ENCODE assay signal across 8 cellular contexts in genomic region chr18:3604260-3604625, GRCh38.
DNase-seq lines count a peak whose midpoint lies in the region; ATAC-seq, FAIRE-seq and TF ChIP-seq lines count a peak whose summit lies in the region.

No MANE protein-coding gene starts in this region.

- H2AK5ac ChIP-seq in H1 (ENCODE audit: low read depth, low read length): peak overlapping the region; percentile 78

- peak overlapping the region; percentile 37 for H3K14ac ChIP-seq in H1 (ENCODE audit: insufficient read length)

- no peaks in the 10 kb centered on the region for H3K27me3 ChIP-seq in H1 (replicated peaks in 1 of 4; ENCODE audit: control insufficient read depth in 3 of 4, extremely low read depth in 1 of 4, insufficient read depth in 3 of 4, low read length in 3 of 4)
- H3K27me3 ChIP-seq in spleen (replicated peaks in 1 of 7): no peaks in the 10 kb centered on the region

- H2AFZ ChIP-seq in H1 (ENCODE audit: low read length): no peak overlapping the region

- no peak; a peak in 1 of 6 replicates for ATAC-seq in A549
- peak; percentile 19 for ATAC-seq in GM21360 (IDR thresholded peaks at IDR 0.05; ENCODE audit: unreplicated experiment)
- ATAC-seq in HG03558 (IDR thresholded peaks at IDR 0.05; ENCODE audit: extremely low read depth, unreplicated experiment): peak; percentile 6

- CTCF ChIA-PET in A549 (lab: Yijun Ruan, JAX): interaction anchor here (0.9 to 13.2 kb wide), 7 partner anchors 10 to 151 kb away, joined by 3 to 136 read pairs (median 10); no protein-coding TSS in a partner anchor
- CTCF ChIA-PET in H1 (lab: Charles Lee; ENCODE audit: partially characterized antibody): interaction anchor here (0.9 to 5.6 kb wide), 11 partner anchors 10 to 321 kb away, joined by 3 to 48 read pairs (median 4); no protein-coding TSS in a partner anchor

- TF ChIP-seq RAD21 in A549 (conservative IDR thresholded peaks at IDR 0.05 in 1 of 2, IDR thresholded peaks at IDR 0.05 in 1 of 2): no peak
- TF ChIP-seq RAD21 in H1 (IDR thresholded peaks at IDR 0.05 in 1 of 2, conservative IDR thresholded peaks at IDR 0.05 in 1 of 2; ENCODE audit: low read depth in 2 of 2, low read length in 2 of 2): no peak

- H2BK12ac ChIP-seq in H1 (ENCODE audit: low read depth, low read length): peak overlapping the region; percentile 86; the same call in 1 of the 2 replicates

- TF ChIP-seq EP300 in A549 (IDR thresholded peaks at IDR 0.05) (no peak), H1 (IDR thresholded peaks at IDR 0.05; ENCODE audit: borderline replicate concordance in 1 of 2, low read depth in 2 of 2, low read length in 2 of 2) (no peak)

- DNase-seq in A549 (ENCODE audit: low read depth in 1 of 2, low spot score in 1 of 2) (no peak), H1 (ENCODE audit: low read depth in 1 of 2, low spot score in 2 of 2) (no peak), spleen (no peak), NCI-H1092 (lab: John Stamatoyannopoulos, UW) (no peak), anterior cingulate cortex (lab: John Stamatoyannopoulos, UW) (no peak)
- DNase-seq in stimulated activated CD8-positive, alpha-beta memory T cell treated with anti-CD3 and anti-CD28 coated beads, Interleukin-4, amount 100 ng/mL, for 48 hours: no peak

- peak overlapping the region; percentile 40 for H3K4ac ChIP-seq in H1 (replicated peaks; ENCODE audit: insufficient read length, low read depth, low read length)

- WGBS in A549 (ENCODE audit: missing lambda C conversion rate): 1% methylated on average over 5 of the region's 5 CpGs
- 2% methylated on average over 5 of the region's 5 CpGs; no CpG with 5 or more reads in 1 of the 2 experiments for WGBS in H1 (ENCODE audit: extremely low coverage in 1 of 2, insufficient coverage in 1 of 2, insufficient read length in 1 of 2, insufficient replicate concordance in 2 of 2, low coverage in 1 of 2, low lambda C conversion rate in 2 of 2, missing lambda C conversion rate in 1 of 2), 2 experiments
- 8 to 21% (median 11%) methylated on average over 5 of the region's 5 CpGs for WGBS in spleen, 5 donors

- no peak overlapping the region for H4K8ac ChIP-seq in H1 (ENCODE audit: extremely low read depth, insufficient read depth, low read length)

- H3K56ac ChIP-seq in H1 (replicated peaks; ENCODE audit: insufficient read length, low read depth, low read length): peak overlapping the region; percentile 97

- no peak overlapping the region for H3K23ac ChIP-seq in H1 (ENCODE audit: insufficient read length)

- no peak overlapping the region for H2BK15ac ChIP-seq in H1 (ENCODE audit: low read length)

- H2BK120ac ChIP-seq in H1 (replicated peaks; ENCODE audit: low read depth, low read length): peak overlapping the region; percentile 96

- no peak for FAIRE-seq in A549 (lab: Jason Lieb, UNC)
- FAIRE-seq in H1 (lab: Jason Lieb, UNC): no peak

- TF ChIP-seq POLR2A in A549 (IDR thresholded peaks at IDR 0.05; ENCODE audit: low read length): no peak
- TF ChIP-seq POLR2A in H1 (IDR thresholded peaks at IDR 0.05; ENCODE audit: control extremely low read depth in 1 of 2, low read depth in 2 of 2, low read length in 2 of 2): peak; percentile 4 to 72; a peak in 2 of 3 replicates
- TF ChIP-seq POLR2A in spleen (IDR thresholded peaks at IDR 0.05): no peak

- POLR2A ChIA-PET in A549 (lab: Yijun Ruan, JAX) (interaction anchor here (0.9 to 3.6 kb wide), 15 partner anchors 10 to 343 kb away, joined by 3 to 101 read pairs (median 15); no protein-coding TSS in a partner anchor), H1 (lab: Charles Lee; ENCODE audit: partially characterized antibody) (interaction anchor here (0.8 to 4.0 kb wide), 38 partner anchors 8 to 357 kb away, joined by 3 to 68 read pairs (median 10); partner anchors contain the start of gene MYL12A)

- H4K5ac ChIP-seq in H1 (ENCODE audit: insufficient read length, low read depth, low read length): peak overlapping the region; percentile 90

- H3K79me2 ChIP-seq in H1 (ENCODE audit: control insufficient read depth in 1 of 2, insufficient read depth in 2 of 2, low read length in 2 of 2): peaks cover 4 to 39% of the 10 kb centered on the region in 2 experiments; a peak in 3 of 4 replicates

- H4K91ac ChIP-seq in H1 (replicated peaks; ENCODE audit: insufficient read length, low read length): peak overlapping the region; percentile 94

- peaks cover 0 to 31% (median 8%) of the 10 kb centered on the region in 4 experiments; a peak in 4 of 8 replicates for H3K36me3 ChIP-seq in H1 (ENCODE audit: control insufficient read depth in 2 of 4, insufficient read depth in 4 of 4, low read length in 3 of 4)
- peaks cover 0 to 2% (median 0%) of the 10 kb centered on the region in 6 donors for H3K36me3 ChIP-seq in spleen

- H3K18ac ChIP-seq in H1 (ENCODE audit: extremely low read depth, low read length): peak overlapping the region; percentile 98

- no peaks in the 10 kb centered on the region for H3K9me3 ChIP-seq in A549
- no peaks in the 10 kb centered on the region for H3K9me3 ChIP-seq in H1 (ENCODE audit: insufficient read depth in 2 of 2, low read depth in 1 of 2, low read length in 1 of 2)
- H3K9me3 ChIP-seq in spleen: no peaks in the 10 kb centered on the region

- peak overlapping the region; percentile 90 for H3K4me2 ChIP-seq in A549
- peak overlapping the region; percentile 67 to 88 for H3K4me2 ChIP-seq in H1 (ENCODE audit: insufficient read depth in 1 of 2, low read depth in 2 of 2, low read length in 2 of 2)

- no peak for TF ChIP-seq CTCF in A549 (IDR thresholded peaks at IDR 0.05)
- no peak for TF ChIP-seq CTCF in H1 (IDR thresholded peaks at IDR 0.05; ENCODE audit: control extremely low read depth in 1 of 3, insufficient read depth in 1 of 3, low read depth in 1 of 3, low read length in 3 of 3)
- TF ChIP-seq CTCF in spleen (IDR thresholded peaks at IDR 0.05 in 8 of 11, conservative IDR thresholded peaks at IDR 0.05 in 3 of 11): no peak

- H3K4me1 ChIP-seq in A549 (peaks cover 61% of the 10 kb centered on the region), H1 (replicated peaks in 1 of 4; ENCODE audit: control insufficient read depth in 3 of 4, insufficient read depth in 4 of 4, low read length in 3 of 4) (peaks cover 5 to 15% (median 11%) of the 10 kb centered on the region in 4 experiments; a peak in 5 of 7 replicates), spleen (peaks cover 31 to 63% (median 51%) of the 10 kb centered on the region in 6 donors)

- H4K20me1 ChIP-seq in H1 (replicated peaks in 1 of 2; ENCODE audit: control insufficient read depth in 1 of 2, insufficient read depth in 2 of 2, low read length in 2 of 2): no peaks in the 10 kb centered on the region

- H3K23me2 ChIP-seq in H1 (ENCODE audit: low read depth, low read length): peaks cover 22% of the 10 kb centered on the region

- intact Hi-C loops in spleen (cut with DNase I; ENCODE audit: low total_unique reads): loop anchor here (10.0 kb wide), 1 partner anchor 61 kb away; no protein-coding TSS in a partner anchor

- H3K9ac ChIP-seq in H1 (replicated peaks in 1 of 4; ENCODE audit: extremely low read depth in 1 of 4, low read depth in 3 of 4, low read length in 3 of 4): peak overlapping the region; percentile 70 to 83 (median 76)

- peak overlapping the region; percentile 46 for H3K4me3 ChIP-seq in A549
- peak overlapping the region; percentile 47 to 91 (median 80) for H3K4me3 ChIP-seq in H1 (ENCODE audit: extremely low read depth in 1 of 4, insufficient read depth in 2 of 4, low read depth in 3 of 4, low read length in 4 of 4)
- H3K4me3 ChIP-seq in spleen: peak overlapping the region in 6 of 8 donors; percentile 23 to 65 (median 30)

- peak overlapping the region; percentile 37; the same call in 1 of the 2 replicates for H2BK20ac ChIP-seq in H1 (ENCODE audit: low read length)

- H3K27ac ChIP-seq in A549: peak overlapping the region; percentile 99 to 100
- H3K27ac ChIP-seq in H1 (ENCODE audit: low read depth, low read length): peak overlapping the region; percentile 87
- peak overlapping the region; percentile 44 to 94 (median 90) for H3K27ac ChIP-seq in spleen

- H2BK5ac ChIP-seq in H1 (ENCODE audit: low read depth, low read length): peak overlapping the region; percentile 97

- H3K79me1 ChIP-seq in H1 (ENCODE audit: low read depth, low read length): no peaks in the 10 kb centered on the region

TF ChIP-seq in A549, 52 proteins besides CTCF, POLR2A, EP300 and RAD21 (continues in another document):
- no peak for TF ChIP-seq FOSL2 (IDR thresholded peaks at IDR 0.05)
- no peak for TF ChIP-seq FOSL2 (CRISPR knock-in tag; IDR thresholded peaks at IDR 0.05)
- no peak for TF ChIP-seq HOXB13 (CRISPR knock-in tag; IDR thresholded peaks at IDR 0.05; ENCODE audit: low read depth)
- no peak for TF ChIP-seq HES2 (IDR thresholded peaks at IDR 0.05)
- TF ChIP-seq, protein P1, sequence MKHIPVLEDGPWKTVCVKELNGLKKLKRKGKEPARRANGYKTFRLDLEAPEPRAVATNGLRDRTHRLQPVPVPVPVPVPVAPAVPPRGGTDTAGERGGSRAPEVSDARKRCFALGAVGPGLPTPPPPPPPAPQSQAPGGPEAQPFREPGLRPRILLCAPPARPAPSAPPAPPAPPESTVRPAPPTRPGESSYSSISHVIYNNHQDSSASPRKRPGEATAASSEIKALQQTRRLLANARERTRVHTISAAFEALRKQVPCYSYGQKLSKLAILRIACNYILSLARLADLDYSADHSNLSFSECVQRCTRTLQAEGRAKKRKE (CRISPR knock-in tag; IDR thresholded peaks at IDR 0.05; ENCODE audit: low read depth): no peak
- TF ChIP-seq HOXA7 (CRISPR knock-in tag; IDR thresholded peaks at IDR 0.05): 0 out of 2 replicates have a peak, but pooled peaks have one; percentile 9

TF ChIP-seq in H1, 55 proteins besides CTCF, POLR2A, EP300 and RAD21:
- TF ChIP-seq ZNF274 (IDR thresholded peaks at IDR 0.05; ENCODE audit: borderline replicate concordance, extremely low read depth, low read length): no peak
- peak; percentile 2 for TF ChIP-seq SAP30 (IDR thresholded peaks at IDR 0.05; ENCODE audit: insufficient read depth, insufficient replicate concordance, low read length)

Comparison
In these comparisons a context has a peak if more than half of its experiments do, and no peak if none do; other contexts are left out.
1. ATAC-seq: peak in GM21360 (single experiment) and HG03558 (single experiment); none in A549 (0 of 2).
2. POLR2A ChIP-seq: peak in H1 (2 of 2); none in A549 (single experiment) and spleen (0 of 3).
3. Of the 18 proteins assayed by ChIP-seq in both H1 and A549: peak only in H1: POLR2A; only in A549: none; in both: none; in neither: 17.
4. Peak in every context shown above with its lines, with median percentiles within 50 percentile points of each other: H3K27ac ChIP-seq and H3K4me3 ChIP-seq.